Comparison of ENCODE assay signal across 22 cellular contexts in the genomic region with DNA sequence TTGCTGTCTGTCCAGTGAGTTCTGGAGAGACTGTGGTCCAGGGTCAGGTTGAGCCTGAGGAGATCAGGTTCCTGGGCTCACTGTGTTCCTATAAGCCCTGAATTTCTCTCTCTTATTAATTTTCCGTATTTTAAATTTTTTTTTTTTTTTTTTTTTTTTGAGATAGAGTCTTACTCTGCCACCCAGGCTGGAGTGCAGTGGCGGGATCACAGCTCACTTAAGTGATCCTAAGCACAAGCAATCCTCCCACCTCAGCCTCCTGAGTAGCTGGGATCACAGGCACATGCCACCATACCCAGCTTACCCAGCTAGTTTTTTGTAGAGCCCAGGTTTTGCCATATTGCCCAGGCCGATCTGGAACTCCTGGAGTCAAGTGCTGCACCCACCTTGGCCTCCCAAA. TPM values are rescaled to one million over a fixed set of nuclear protein-coding genes. Genes with fewer than 3 reads are reported as not detected.
DNase-seq lines count a peak whose midpoint lies in the region; ATAC-seq and TF ChIP-seq lines count a peak whose summit lies in the region.
"Had no signal": no experiment of that assay in that cellular context is flagged by ENCODE, and none has a peak within 500 bp of the region (broad histone marks: within the 10 kb centered on the region; RNA-seq: fewer than 3 reads in every experiment).

No MANE protein-coding gene starts in this region.

- no peak for ATAC-seq in GM21529 (IDR thresholded peaks at IDR 0.05; ENCODE audit: unreplicated experiment)

- peaks cover 44% of the 10 kb centered on the region for H3K4me1 ChIP-seq in HUES6 (ENCODE audit: control insufficient read depth, insufficient read depth, low read length)
- H3K4me1 ChIP-seq in ascending aorta: peaks cover 5 to 21% of the 10 kb centered on the region in 2 donors
- peaks cover 33% of the 10 kb centered on the region for H3K4me1 ChIP-seq in mesenchymal stem cell (ENCODE audit: control insufficient read depth, insufficient read depth, low read depth, low read length)
- H3K4me1 ChIP-seq in CD4-positive, alpha-beta memory T cell (ENCODE audit: insufficient read depth, low read length): no peaks in the 10 kb centered on the region

- H3K4me1 Mint-ChIP-seq in type B pancreatic cell (ENCODE audit: unreplicated experiment): peaks cover 5% of the 10 kb centered on the region
- no peaks in the 10 kb centered on the region for H3K4me1 Mint-ChIP-seq in CD4-positive, alpha-beta memory T cell

- no peak overlapping the region for H4K91ac ChIP-seq in mesenchymal stem cell (ENCODE audit: low read length)

- H3K9me3 Mint-ChIP-seq in type B pancreatic cell: no peaks in the 10 kb centered on the region
- H3K9me3 Mint-ChIP-seq in CD4-positive, alpha-beta memory T cell: no peaks in the 10 kb centered on the region
- H3K9me3 Mint-ChIP-seq: HFFc6 had no signal

- no peaks in the 10 kb centered on the region for H3K27me3 Mint-ChIP-seq in type B pancreatic cell
- peaks cover 0 to 2% of the 10 kb centered on the region in 2 donors for H3K27me3 Mint-ChIP-seq in CD4-positive, alpha-beta memory T cell

- H3K4ac ChIP-seq in mesenchymal stem cell (ENCODE audit: low read depth in 1 of 2, low read length in 2 of 2): no peak overlapping the region

- no peak overlapping the region for H2BK15ac ChIP-seq in mesenchymal stem cell (ENCODE audit: low read depth, poor library complexity, severe bottlenecking)

- no peak overlapping the region for H2BK12ac ChIP-seq in mesenchymal stem cell (ENCODE audit: low read length in 2 of 2)

- no peak overlapping the region for H3K23ac ChIP-seq in mesenchymal stem cell (ENCODE audit: low read length in 2 of 2)

- H3K4me3 Mint-ChIP-seq in type B pancreatic cell: no peak overlapping the region
- no peak overlapping the region for H3K4me3 Mint-ChIP-seq in CD4-positive, alpha-beta memory T cell
- H3K4me3 Mint-ChIP-seq: HFFc6 had no signal

- no peak overlapping the region for H2AK5ac ChIP-seq in mesenchymal stem cell (ENCODE audit: low read length, severe bottlenecking)

- H3K27me3 ChIP-seq in HUES6 (ENCODE audit: control insufficient read depth, insufficient read depth, low read length) (no peaks in the 10 kb centered on the region), ascending aorta (no peaks in the 10 kb centered on the region), mesenchymal stem cell (ENCODE audit: control insufficient read depth in 1 of 2, insufficient read depth in 1 of 2, low read length in 2 of 2) (no peaks in the 10 kb centered on the region)
- no peaks in the 10 kb centered on the region for H3K27me3 ChIP-seq in CD4-positive, alpha-beta memory T cell (ENCODE audit: insufficient read depth, low read length)
- H3K27me3 ChIP-seq: MG63, Peyer's patch had no signal

- H3K18ac ChIP-seq in mesenchymal stem cell (ENCODE audit: low read depth in 1 of 2, low read length in 2 of 2): no peak overlapping the region

- CTCF ChIA-PET in CD4-positive, alpha-beta memory T cell (lab: Charles Lee; ENCODE audit: partially characterized antibody): interaction anchor here (0.7 kb wide), 2 partner anchors 14 to 51 kb away, joined by 4 to 5 read pairs; no protein-coding TSS in a partner anchor

- no peak overlapping the region for H3K14ac ChIP-seq in mesenchymal stem cell (ENCODE audit: low read length in 2 of 2)

- POLR2A ChIA-PET in CD4-positive, alpha-beta memory T cell (lab: Charles Lee; ENCODE audit: partially characterized antibody): no interaction called here

- 100% methylated on average over 3 of the region's 3 CpGs for WGBS in mesenchymal stem cell

- H2AFZ ChIP-seq in mesenchymal stem cell (ENCODE audit: low read depth, low read length): no peak overlapping the region

- H3K9me3 ChIP-seq in HUES6 (ENCODE audit: control insufficient read depth, insufficient read depth, low read depth, low read length) (no peaks in the 10 kb centered on the region), ascending aorta (no peaks in the 10 kb centered on the region), mesenchymal stem cell (ENCODE audit: control insufficient read depth, low read length) (no peaks in the 10 kb centered on the region)
- H3K9me3 ChIP-seq in CD4-positive, alpha-beta memory T cell (ENCODE audit: control insufficient read depth in 1 of 2, low read length in 2 of 2): no peaks in the 10 kb centered on the region
- H3K9me3 ChIP-seq: MG63, Peyer's patch, SK-N-SH had no signal

- intact Hi-C loops in ascending aorta (cut with DNase I): no loop called here
- intact Hi-C loops in CD4-positive, alpha-beta memory T cell (cut with micrococcal nuclease): no loop called here

- no peak for TF ChIP-seq CTCF in ascending aorta (IDR thresholded peaks at IDR 0.05)
- no peak for TF ChIP-seq CTCF in type B pancreatic cell (conservative IDR thresholded peaks at IDR 0.05)

- no peak overlapping the region for H2BK120ac ChIP-seq in mesenchymal stem cell (ENCODE audit: low read depth, low read length)

- peaks cover 23% of the 10 kb centered on the region for H3K79me1 ChIP-seq in mesenchymal stem cell (replicated peaks; ENCODE audit: low read length, poor library complexity, severe bottlenecking)

- DNase-seq in ascending aorta (ENCODE audit: low spot score in 2 of 2): no peak
- DNase-seq in mesenchymal stem cell: no peak
- no peak for DNase-seq in type B pancreatic cell (ENCODE audit: extremely low spot score, unreplicated experiment)
- DNase-seq in CD4-positive, alpha-beta memory T cell: no peak
- no peak for DNase-seq in COLO668 (lab: John Stamatoyannopoulos, UW; ENCODE audit: unreplicated experiment)
- DNase-seq: ACHN; C1 segment of cervical spinal cord; DMS79 treated with DMSO at 0.1 percent for 48 hours; HFFc6; Kasumi-1; MG63; NCI-H1092; NCI-H1436 treated with DMSO at 0.1 percent for 48 hours; NCI-H2081; NCI-H748 treated with DMSO at 0.1 percent for 48 hours; NK-92 treated with Interleukin-12 subunit alpha and Interleukin-12 subunit beta, amount 100 ng/mL, for 24 hours; Peyer's patch; SHP77 treated with DMSO at 0.1 percent for 48 hours; SK-N-SH had no signal

- H3K36me3 ChIP-seq in HUES6 (ENCODE audit: control insufficient read depth, insufficient read depth, low read length) (peaks cover 45% of the 10 kb centered on the region), ascending aorta (peaks cover 45 to 49% of the 10 kb centered on the region in 2 donors), mesenchymal stem cell (ENCODE audit: control insufficient read depth in 1 of 2, insufficient read depth in 2 of 2, low read depth in 1 of 2, low read length in 2 of 2) (peaks cover 65 to 85% of the 10 kb centered on the region in 2 experiments)
- no peaks in the 10 kb centered on the region for H3K36me3 ChIP-seq in CD4-positive, alpha-beta memory T cell (ENCODE audit: insufficient read depth, low read length)

- H4K8ac ChIP-seq in mesenchymal stem cell (ENCODE audit: low read length): no peak overlapping the region

- H3K27ac ChIP-seq in HUES6 (ENCODE audit: low read depth, low read length) (peak overlapping the region; percentile 54; the same call in 1 of the 2 replicates), ascending aorta (peak overlapping the region; percentile 71 to 74), mesenchymal stem cell (ENCODE audit: low read length, poor library complexity, severe bottlenecking) (no peak overlapping the region)
- no peak overlapping the region for H3K27ac ChIP-seq in CD4-positive, alpha-beta memory T cell (ENCODE audit: low read depth, low read length)
- H3K27ac ChIP-seq: HL-60, Peyer's patch had no signal

- H2BK5ac ChIP-seq in mesenchymal stem cell (ENCODE audit: low read depth, low read length, poor library complexity, severe bottlenecking): no peak overlapping the region

- no peak overlapping the region for H3K4me2 ChIP-seq in mesenchymal stem cell (ENCODE audit: low read length, poor library complexity, severe bottlenecking)
- H3K4me2 ChIP-seq: SK-N-SH had no signal

- peaks cover 8% of the 10 kb centered on the region for H3K36me3 Mint-ChIP-seq in type B pancreatic cell
- no peaks in the 10 kb centered on the region for H3K36me3 Mint-ChIP-seq in CD4-positive, alpha-beta memory T cell

- peak overlapping the region; percentile 42 for H3K9ac ChIP-seq in HUES6 (ENCODE audit: low read length)
- H3K9ac ChIP-seq in mesenchymal stem cell (ENCODE audit: low read length): peak overlapping the region; percentile 25
- H3K9ac ChIP-seq: SK-N-SH had no signal

- H3K4me3 ChIP-seq in HUES6 (ENCODE audit: low read depth, low read length): no peak overlapping the region
- no peak overlapping the region for H3K4me3 ChIP-seq in ascending aorta
- H3K4me3 ChIP-seq in mesenchymal stem cell (ENCODE audit: insufficient read depth in 1 of 2, low read depth in 1 of 2, low read length in 2 of 2): no peak overlapping the region
- H3K4me3 ChIP-seq in CD4-positive, alpha-beta memory T cell (ENCODE audit: low read length in 2 of 2): no peak overlapping the region
- H3K4me3 ChIP-seq: MG63, Peyer's patch had no signal

- peak overlapping the region; percentile 28 for H3K27ac Mint-ChIP-seq in type B pancreatic cell
- no peak overlapping the region for H3K27ac Mint-ChIP-seq in CD4-positive, alpha-beta memory T cell

RNA-seq across cellular contexts. Expression of gene NDST1, which starts 22.5 kb away (rescaled TPM):
- total RNA-seq in ascending aorta (71.5 TPM), type B pancreatic cell (ENCODE audit: low replicate concordance) (96.5 and 101 TPM in 2 replicates)
- polyA plus RNA-seq in mesenchymal stem cell (2013, experiment 1 of 2): 64.3 TPM
- polyA plus RNA-seq in mesenchymal stem cell (2013, experiment 2 of 2): 64.6 TPM
- under 1 TPM; 0.35 to 0.64 TPM for total RNA-seq in CD4-positive, alpha-beta memory T cell
- polyA plus RNA-seq in CD4-positive, alpha-beta memory T cell: under 1 TPM in 1 of 2 donors, not detected in 1; 0.29 TPM

Comparison
In these comparisons a context has a peak if more than half of its experiments do, and no peak if none do; other contexts are left out.
1. H3K27ac ChIP-seq: peak in HUES6 (single experiment) and ascending aorta (2 of 2); none in mesenchymal stem cell (single experiment) and CD4-positive, alpha-beta memory T cell (single experiment).
2. RNA of gene NDST1, which starts 22.5 kb away (total RNA-seq): 96.5 to 101 TPM in type B pancreatic cell and 71.5 TPM in ascending aorta (single experiment); 0.35 to 0.64 TPM in CD4-positive, alpha-beta memory T cell; every median in the first group is over 10 times any median in the second.